Comparison of ENCODE assay signal across 16 cellular contexts in the genomic region with DNA sequence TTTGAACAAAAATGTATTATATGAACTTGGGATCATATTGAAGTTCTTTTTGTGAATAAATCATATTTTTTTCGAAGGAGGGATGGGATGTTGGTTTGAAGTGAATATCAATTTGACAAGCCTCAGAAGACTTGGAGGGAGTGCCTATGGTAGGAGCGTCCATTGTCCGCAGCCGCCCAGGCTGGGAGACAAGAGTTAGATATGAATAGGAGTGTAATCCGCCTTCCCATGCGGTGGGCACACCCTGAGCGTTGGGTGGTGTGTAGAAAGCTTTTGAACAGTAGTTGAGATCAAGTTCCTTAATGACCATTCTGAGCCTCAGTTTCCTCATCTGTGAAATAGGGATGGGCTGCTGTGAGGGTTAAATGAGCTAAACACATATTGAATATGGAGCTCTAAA. TPM values are rescaled to one million over a fixed set of nuclear protein-coding genes. Genes with fewer than 3 reads are reported as not detected.
DNase-seq lines count a peak whose midpoint lies in the region; ATAC-seq and TF ChIP-seq lines count a peak whose summit lies in the region.
"Had no signal": no experiment of that assay in that cellular context is flagged by ENCODE, and none has a peak within 500 bp of the region (broad histone marks: within the 10 kb centered on the region; RNA-seq: fewer than 3 reads in every experiment).

No MANE protein-coding gene starts in this region.

- 89 to 91% methylated on average over 7 of the region's 7 CpGs for WGBS in esophagus squamous epithelium, 2 donors

- peaks cover 42% of the 10 kb centered on the region for H3K79me2 ChIP-seq in ACC112 (ENCODE audit: control insufficient read depth, insufficient read depth, low read length, unreplicated experiment)
- H3K79me2 ChIP-seq: hepatocyte had no signal

- CTCF ChIA-PET in CD4-positive, alpha-beta T cell (lab: Charles Lee): interaction anchor here (0.8 to 2.7 kb wide), 2 partner anchors 16 to 45 kb away, joined by 3 to 7 read pairs; no protein-coding TSS in a partner anchor

- peak overlapping the region; percentile 67 for H3K27ac Mint-ChIP-seq in CD4-positive, alpha-beta T cell
- H3K27ac Mint-ChIP-seq in activated T-helper 1 cell treated with anti-CD3 and anti-CD28 coated beads, Interleukin-12 subunit alpha, Interleukin-12 subunit beta, Interleukin-2, Interleukin-4 antibody, amounts not matched to agents 30 ng/mL and 10 ng/mL and 1 ng/mL, durations not matched to agents 14 hours and 24 hours and 36 hours: peak overlapping the region; percentile 96

- peaks cover 3% of the 10 kb centered on the region for H3K36me3 Mint-ChIP-seq in CD4-positive, alpha-beta T cell (ENCODE audit: low read depth)
- peaks cover 68% of the 10 kb centered on the region for H3K36me3 Mint-ChIP-seq in activated T-helper 1 cell treated with anti-CD3 and anti-CD28 coated beads, Interleukin-12 subunit alpha, Interleukin-12 subunit beta, Interleukin-2, Interleukin-4 antibody, amounts not matched to agents 30 ng/mL and 10 ng/mL and 1 ng/mL, durations not matched to agents 14 hours and 24 hours and 36 hours (ENCODE audit: low read depth)

- POLR2A ChIA-PET in CD4-positive, alpha-beta T cell (lab: Charles Lee): interaction anchor here (1.2 to 7.0 kb wide), 3 partner anchors 24 to 44 kb away, joined by 4 to 54 read pairs (median 39); no protein-coding TSS in a partner anchor

- ATAC-seq in CD4-positive, alpha-beta T cell (ENCODE audit: poor library complexity): no peak
- no peak for ATAC-seq in GM19467 (IDR thresholded peaks at IDR 0.05; ENCODE audit: unreplicated experiment)
- ATAC-seq: sciatic nerve had no signal

- H3K36me3 ChIP-seq in ACC112 (ENCODE audit: insufficient read depth, low read length) (no peaks in the 10 kb centered on the region), esophagus squamous epithelium (peaks cover 0 to 33% (median 0%) of the 10 kb centered on the region in 3 donors), vagina (no peaks in the 10 kb centered on the region)
- H3K36me3 ChIP-seq: cardiac muscle cell had no signal

- no peak for DNase-seq in CD4-positive, alpha-beta T cell
- DNase-seq in activated T-helper 1 cell treated with anti-CD3 and anti-CD28 coated beads, Interleukin-12 subunit alpha, Interleukin-12 subunit beta, Interleukin-2, Interleukin-4 antibody, amounts not matched to agents 30 ng/mL and 10 ng/mL and 1 ng/mL, durations not matched to agents 14 hours and 24 hours and 36 hours (ENCODE audit: low spot score): no peak
- DNase-seq in esophagus squamous epithelium (lab: John Stamatoyannopoulos, UW) (no peak), vagina (ENCODE audit: extremely low spot score in 2 of 2) (no peak), NCI-H2196 (lab: John Stamatoyannopoulos, UW; ENCODE audit: unreplicated experiment) (no peak), DMS79 (lab: John Stamatoyannopoulos, UW) (no peak)
- DNase-seq: effector CD4-positive, alpha-beta T cell; MM.1S; NCI-H187; NCI-H524 treated with DMSO at 0.1 percent for 48 hours; T1000 had no signal

- H2AFZ ChIP-seq in ACC112 (ENCODE audit: low read length, unreplicated experiment): no peak overlapping the region
- H2AFZ ChIP-seq: hepatocyte had no signal

- H3K27me3 ChIP-seq in ACC112 (ENCODE audit: insufficient read depth, low read length) (no peaks in the 10 kb centered on the region), esophagus squamous epithelium (no peaks in the 10 kb centered on the region), vagina (no peaks in the 10 kb centered on the region)
- H3K27me3 ChIP-seq in CD4-positive, alpha-beta T cell (ENCODE audit: control insufficient read depth, insufficient read depth, low read length): no peaks in the 10 kb centered on the region
- H3K27me3 ChIP-seq: cardiac muscle cell, hepatocyte had no signal

- intact Hi-C loops in CD4-positive, alpha-beta T cell (cut with DNase I, micrococcal nuclease): no loop called here
- intact Hi-C loops in activated T-helper 1 cell treated with anti-CD3 and anti-CD28 coated beads, Interleukin-12 subunit alpha, Interleukin-12 subunit beta, Interleukin-2, Interleukin-4 antibody, amounts not matched to agents 30 ng/mL and 10 ng/mL and 1 ng/mL, durations not matched to agents 14 hours and 24 hours and 36 hours (cut with micrococcal nuclease): no loop called here
- intact Hi-C loops in esophagus squamous epithelium (cut with DNase I): no loop called here
- intact Hi-C loops in vagina (cut with DNase I): no loop called here

- H3K27ac ChIP-seq in ACC112 (ENCODE audit: low read depth, low read length) (peak overlapping the region; percentile 97; the same call in 1 of the 2 replicates), esophagus squamous epithelium (peak overlapping the region in 3 of 4 donors; percentile 75 to 88 (median 87)), vagina (no peak overlapping the region)
- H3K27ac ChIP-seq in CD4-positive, alpha-beta T cell (ENCODE audit: low read depth, low read length): no peak overlapping the region
- H3K27ac ChIP-seq: cardiac muscle cell, hepatocyte had no signal

- H3K4me3 ChIP-seq in ACC112 (ENCODE audit: low read depth, low read length) (no peak overlapping the region), esophagus squamous epithelium (no peak overlapping the region), vagina (no peak overlapping the region)
- H3K4me3 ChIP-seq: cardiac muscle cell, hepatocyte had no signal

- peaks cover 100% of the 10 kb centered on the region for H3K4me1 Mint-ChIP-seq in CD4-positive, alpha-beta T cell (ENCODE audit: low read depth)
- H3K4me1 Mint-ChIP-seq in activated T-helper 1 cell treated with anti-CD3 and anti-CD28 coated beads, Interleukin-12 subunit alpha, Interleukin-12 subunit beta, Interleukin-2, Interleukin-4 antibody, amounts not matched to agents 30 ng/mL and 10 ng/mL and 1 ng/mL, durations not matched to agents 14 hours and 24 hours and 36 hours (ENCODE audit: low read depth): peaks cover 99% of the 10 kb centered on the region

- TF ChIP-seq POLR2A in esophagus squamous epithelium (IDR thresholded peaks at IDR 0.05) (no peak), vagina (IDR thresholded peaks at IDR 0.05) (no peak)

- no peaks in the 10 kb centered on the region for H3K27me3 Mint-ChIP-seq in CD4-positive, alpha-beta T cell
- H3K27me3 Mint-ChIP-seq in activated T-helper 1 cell treated with anti-CD3 and anti-CD28 coated beads, Interleukin-12 subunit alpha, Interleukin-12 subunit beta, Interleukin-2, Interleukin-4 antibody, amounts not matched to agents 30 ng/mL and 10 ng/mL and 1 ng/mL, durations not matched to agents 14 hours and 24 hours and 36 hours (ENCODE audit: insufficient read depth): no peaks in the 10 kb centered on the region

- no peaks in the 10 kb centered on the region for H3K9me3 Mint-ChIP-seq in CD4-positive, alpha-beta T cell
- H3K9me3 Mint-ChIP-seq in activated T-helper 1 cell treated with anti-CD3 and anti-CD28 coated beads, Interleukin-12 subunit alpha, Interleukin-12 subunit beta, Interleukin-2, Interleukin-4 antibody, amounts not matched to agents 30 ng/mL and 10 ng/mL and 1 ng/mL, durations not matched to agents 14 hours and 24 hours and 36 hours: no peaks in the 10 kb centered on the region

- peak overlapping the region; percentile 12 for H3K4me3 Mint-ChIP-seq in CD4-positive, alpha-beta T cell
- peak overlapping the region; percentile 82 for H3K4me3 Mint-ChIP-seq in activated T-helper 1 cell treated with anti-CD3 and anti-CD28 coated beads, Interleukin-12 subunit alpha, Interleukin-12 subunit beta, Interleukin-2, Interleukin-4 antibody, amounts not matched to agents 30 ng/mL and 10 ng/mL and 1 ng/mL, durations not matched to agents 14 hours and 24 hours and 36 hours

- H3K4me1 ChIP-seq in ACC112 (ENCODE audit: control insufficient read depth, insufficient read depth, low read length, unreplicated experiment): peaks cover 88% of the 10 kb centered on the region
- H3K4me1 ChIP-seq in esophagus squamous epithelium: peaks cover 74 to 100% (median 84%) of the 10 kb centered on the region in 3 donors
- peaks cover 72% of the 10 kb centered on the region for H3K4me1 ChIP-seq in vagina

- H3K9me3 ChIP-seq in CD4-positive, alpha-beta T cell (ENCODE audit: control insufficient read depth, low read length): no peaks in the 10 kb centered on the region
- H3K9me3 ChIP-seq in esophagus squamous epithelium: no peaks in the 10 kb centered on the region
- no peaks in the 10 kb centered on the region for H3K9me3 ChIP-seq in vagina

- no peak for TF ChIP-seq CTCF in CD4-positive, alpha-beta T cell (IDR thresholded peaks at IDR 0.05)
- no peak for TF ChIP-seq CTCF in esophagus squamous epithelium (IDR thresholded peaks at IDR 0.05)
- no peak for TF ChIP-seq CTCF in vagina (IDR thresholded peaks at IDR 0.05)

RNA-seq across cellular contexts. Expression of a gene that starts 7.0 kb away (rescaled TPM):
- total RNA-seq in CD4-positive, alpha-beta T cell: 10 to 100 TPM; 33.8 to 37.3 TPM
- 499 and 500 TPM in 2 replicates for total RNA-seq in activated T-helper 1 cell treated with anti-CD3 and anti-CD28 coated beads, Interleukin-12 subunit alpha, Interleukin-12 subunit beta, Interleukin-2, Interleukin-4 antibody, amounts not matched to agents 30 ng/mL and 10 ng/mL and 1 ng/mL, durations not matched to agents 14 hours and 24 hours and 36 hours
- total RNA-seq in esophagus squamous epithelium: 100 to 1,000 TPM in 3 of 4 donors, 10 to 100 TPM in 1; 70.9 to 137 (median 108) TPM
- total RNA-seq in vagina: 91.6 TPM

Comparison
In these comparisons a context has a peak if more than half of its experiments do, and no peak if none do; other contexts are left out.
1. H3K27ac ChIP-seq: peak in ACC112 (single experiment) and esophagus squamous epithelium (3 of 4); none in CD4-positive, alpha-beta T cell (single experiment) and vagina (single experiment).